In genomic region chr14:95006479-95006878, GRCh38 we compare ENCODE assay signal across 8 cellular contexts.
"Had no signal": no experiment of that assay in that cellular context is flagged by ENCODE, and none has a peak within 500 bp of the region (broad histone marks: within the 10 kb centered on the region; RNA-seq: fewer than 3 reads in every experiment).

No MANE protein-coding gene starts in this region.

- H3K9ac ChIP-seq: KMS-11 had no signal

- H3K4me3 ChIP-seq: K562 had no signal

- H3K4me2 ChIP-seq: KMS-11 had no signal

- DNase-seq: IMR-90, KBM-7, KG1 had no signal

- ATAC-seq: HepG2, K562 had no signal

- FAIRE-seq: HepG2, HTR-8/SVneo, K562 had no signal

- H3K27ac ChIP-seq: HL-60, KMS-11 had no signal
